In genomic region chr10:125953778-125954385, GRCh38 we compare ENCODE assay signal across 20 cellular contexts. TPM values are rescaled to one million over a fixed set of nuclear protein-coding genes. Genes with fewer than 3 reads are reported as not detected.
"Had no signal": no experiment of that assay in that cellular context is flagged by ENCODE, and none has a peak within 500 bp of the region (broad histone marks: within the 10 kb centered on the region; RNA-seq: fewer than 3 reads in every experiment).

No MANE protein-coding gene starts in this region.

- H3K36me3 ChIP-seq: esophagus squamous epithelium, left ventricle myocardium inferior, tibial artery had no signal

- H3K27ac Mint-ChIP-seq: activated CD4-positive, alpha-beta memory T cell treated with anti-CD3 and anti-CD28 coated beads for 36 hours; activated CD8-positive, alpha-beta memory T cell treated with anti-CD3 and anti-CD28 coated beads, Interleukin-2, amount 10 ng/mL, durations not matched to agents 7 days and 5 days; activated naive CD8-positive, alpha-beta T cell treated with anti-CD3 and anti-CD28 coated beads for 36 hours; activated T-helper 17 cell treated with anti-CD3 and anti-CD28 coated beads, Interleukin-2, amount 50 U/mL, for 72 hours; immature natural killer cell; nephron progenitor cell had no signal

- H3K4me3 Mint-ChIP-seq: activated CD4-positive, alpha-beta memory T cell treated with anti-CD3 and anti-CD28 coated beads for 36 hours; activated CD8-positive, alpha-beta memory T cell treated with anti-CD3 and anti-CD28 coated beads, Interleukin-2, amount 10 ng/mL, durations not matched to agents 7 days and 5 days; activated naive CD8-positive, alpha-beta T cell treated with anti-CD3 and anti-CD28 coated beads for 36 hours; activated T-helper 17 cell treated with anti-CD3 and anti-CD28 coated beads, Interleukin-2, amount 50 U/mL, for 72 hours; immature natural killer cell; nephron progenitor cell had no signal

- ATAC-seq: activated CD8-positive, alpha-beta memory T cell treated with anti-CD3 and anti-CD28 coated beads, Interleukin-2, amount 10 ng/mL, durations not matched to agents 7 days and 5 days; activated T-helper 17 cell treated with anti-CD3 and anti-CD28 coated beads, Interleukin-2, amount 50 U/mL, for 72 hours; body of pancreas; stimulated activated naive CD8-positive, alpha-beta T cell treated with anti-CD3 and anti-CD28 coated beads, Interleukin-15, Interleukin-2, amounts not matched to agents 100 U/mL and 50 U/mL, for 24 hours had no signal

- H3K27me3 ChIP-seq: body of pancreas, esophagus squamous epithelium, tibial artery had no signal

- H3K4me3 ChIP-seq: body of pancreas, esophagus squamous epithelium, left ventricle myocardium inferior, tibial artery had no signal

- DNase-seq: activated CD4-positive, alpha-beta memory T cell treated with anti-CD3 and anti-CD28 coated beads for 36 hours; activated CD8-positive, alpha-beta memory T cell treated with anti-CD3 and anti-CD28 coated beads, Interleukin-2, amount 10 ng/mL, durations not matched to agents 7 days and 5 days; activated naive CD4-positive, alpha-beta T cell; activated naive CD8-positive, alpha-beta T cell treated with anti-CD3 and anti-CD28 coated beads for 36 hours; activated T-cell treated with anti-CD3 and anti-CD28 coated beads, Interleukin-2, amount 50 U/mL, for 1 hour; amygdala; body of pancreas; dermis blood vessel endothelial cell; effector memory CD4-positive, alpha-beta T cell; esophagus squamous epithelium; immature natural killer cell; kidney glomerular epithelial cell; left ventricle myocardium inferior; mammary epithelial cell; nephron progenitor cell; stimulated activated CD4-positive, alpha-beta T cell treated with anti-CD3 and anti-CD28 coated beads, Interleukin-2, amount 100 ng/mL, for 24 hours; stimulated activated naive CD8-positive, alpha-beta T cell treated with anti-CD3 and anti-CD28 coated beads, Interleukin-15, Interleukin-2, amounts not matched to agents 100 U/mL and 50 U/mL, for 24 hours; substantia nigra; tibial artery had no signal

- H3K4me1 ChIP-seq: body of pancreas, esophagus squamous epithelium, left ventricle myocardium inferior, tibial artery had no signal

- H3K27me3 Mint-ChIP-seq: activated CD4-positive, alpha-beta memory T cell treated with anti-CD3 and anti-CD28 coated beads for 36 hours; activated CD8-positive, alpha-beta memory T cell treated with anti-CD3 and anti-CD28 coated beads, Interleukin-2, amount 10 ng/mL, durations not matched to agents 7 days and 5 days; activated naive CD8-positive, alpha-beta T cell treated with anti-CD3 and anti-CD28 coated beads for 36 hours had no signal

- H3K4me1 Mint-ChIP-seq: activated CD8-positive, alpha-beta memory T cell treated with anti-CD3 and anti-CD28 coated beads, Interleukin-2, amount 10 ng/mL, durations not matched to agents 7 days and 5 days; activated naive CD8-positive, alpha-beta T cell treated with anti-CD3 and anti-CD28 coated beads for 36 hours; activated T-helper 17 cell treated with anti-CD3 and anti-CD28 coated beads, Interleukin-2, amount 50 U/mL, for 72 hours; immature natural killer cell; nephron progenitor cell had no signal

- H3K36me3 Mint-ChIP-seq: activated CD8-positive, alpha-beta memory T cell treated with anti-CD3 and anti-CD28 coated beads, Interleukin-2, amount 10 ng/mL, durations not matched to agents 7 days and 5 days; activated naive CD8-positive, alpha-beta T cell treated with anti-CD3 and anti-CD28 coated beads for 36 hours; immature natural killer cell had no signal

- H3K27ac ChIP-seq: body of pancreas, esophagus squamous epithelium, left ventricle myocardium inferior, tibial artery had no signal

RNA-seq across cellular contexts. Expression of gene FANK1, which starts 57.5 kb away (rescaled TPM):
- polyA plus RNA-seq: immature natural killer cell had no signal
